8 cellular contexts compared by ENCODE assay signal in genomic region chr5:43602456-43602817, GRCh38. TPM values are rescaled to one million over a fixed set of nuclear protein-coding genes. Genes with fewer than 3 reads are reported as not detected.
DNase-seq lines count a peak whose midpoint lies in the region; ATAC-seq and TF ChIP-seq lines count a peak whose summit lies in the region.

No MANE protein-coding gene starts in this region.

- peaks cover 30% of the 10 kb centered on the region for H3K4me1 Mint-ChIP-seq in HFFc6 (ENCODE audit: low read depth)
- peaks cover 28 to 49% of the 10 kb centered on the region in 2 donors for H3K4me1 Mint-ChIP-seq in effector memory CD8-positive, alpha-beta T cell (ENCODE audit: low read depth in 2 of 2)

- in situ Hi-C loops in G401 (cut with HindIII; ENCODE audit: low sequenced_read_pairs), result no loop called here

- peaks cover 29% of the 10 kb centered on the region for H3K4me1 ChIP-seq in lower lobe of right lung
- peaks cover 11 to 29% of the 10 kb centered on the region in 2 donors for H3K4me1 ChIP-seq in thoracic aorta (ENCODE audit: control insufficient read depth in 1 of 2, low read depth in 2 of 2)

- no peaks in the 10 kb centered on the region for H3K27me3 Mint-ChIP-seq in HFFc6 (ENCODE audit: insufficient read depth)
- H3K27me3 Mint-ChIP-seq in effector memory CD8-positive, alpha-beta T cell, result no peaks in the 10 kb centered on the region

- peak; percentile 11 for ATAC-seq in effector memory CD8-positive, alpha-beta T cell (replicated peaks)
- peak; percentile 42 to 49 for ATAC-seq in lower lobe of right lung
- no peak for ATAC-seq in thoracic aorta (ENCODE audit: insufficient number of reproducible peaks, low FRiP score, low read depth)
- no peak for ATAC-seq in GM21576 (IDR thresholded peaks at IDR 0.05; ENCODE audit: unreplicated experiment)

- TF ChIP-seq CTCF in HFFc6 (IDR thresholded peaks at IDR 0.05), result no peak
- TF ChIP-seq CTCF in VCaP (conservative IDR thresholded peaks at IDR 0.05), result no peak
- no peak for TF ChIP-seq CTCF in lower lobe of right lung (IDR thresholded peaks at IDR 0.05)
- no peak for TF ChIP-seq CTCF in thoracic aorta (IDR thresholded peaks at IDR 0.05)

- peaks cover 18% of the 10 kb centered on the region for H3K36me3 Mint-ChIP-seq in HFFc6 (ENCODE audit: low read depth)
- H3K36me3 Mint-ChIP-seq in effector memory CD8-positive, alpha-beta T cell (ENCODE audit: insufficient read depth), result peaks cover 17% of the 10 kb centered on the region

- no peaks in the 10 kb centered on the region for H3K36me3 ChIP-seq in lower lobe of right lung
- H3K36me3 ChIP-seq in thoracic aorta, result no peaks in the 10 kb centered on the region

- H3K27me3 ChIP-seq in lower lobe of right lung (ENCODE audit: low read depth), result no peaks in the 10 kb centered on the region
- no peaks in the 10 kb centered on the region for H3K27me3 ChIP-seq in thoracic aorta (replicated peaks; ENCODE audit: insufficient read depth)

- H3K4me3 ChIP-seq in lower lobe of right lung (peak overlapping the region; percentile 85), thoracic aorta (peak overlapping the region; percentile 99)

- peak overlapping the region; percentile 93 for H3K27ac Mint-ChIP-seq in HFFc6
- peak overlapping the region; percentile 92 to 95 for H3K27ac Mint-ChIP-seq in effector memory CD8-positive, alpha-beta T cell

- H3K27ac ChIP-seq in VCaP, result peak overlapping the region; percentile 68; the same call in 1 of the 2 replicates
- H3K27ac ChIP-seq in lower lobe of right lung, result peak overlapping the region; percentile 86
- peak overlapping the region; percentile 86 to 94 for H3K27ac ChIP-seq in thoracic aorta

- DNase-seq in G401 (ENCODE audit: low spot score) (peak; percentile 46), HFFc6 (peak; percentile 43), NCI-H187 (lab: John Stamatoyannopoulos, UW) (peak; percentile 70 to 88), lower lobe of right lung (no peak), thoracic aorta (ENCODE audit: low spot score) (no peak)
- DNase-seq in effector memory CD8-positive, alpha-beta T cell, result peak; percentile 4 to 23 (median 7)

- H3K9me3 ChIP-seq in lower lobe of right lung (no peaks in the 10 kb centered on the region), thoracic aorta (no peaks in the 10 kb centered on the region)

- no peaks in the 10 kb centered on the region for H3K9me3 Mint-ChIP-seq in HFFc6
- no peaks in the 10 kb centered on the region for H3K9me3 Mint-ChIP-seq in effector memory CD8-positive, alpha-beta T cell

- peak overlapping the region; percentile 91 for H3K4me3 Mint-ChIP-seq in HFFc6
- H3K4me3 Mint-ChIP-seq in effector memory CD8-positive, alpha-beta T cell, result peak overlapping the region; percentile 89 to 99

- intact Hi-C loops in lower lobe of right lung (cut with DNase I), result no loop called here

RNA-seq across cellular contexts. Expression of gene NNT, which starts 0.5 kb away (rescaled TPM):
- total RNA-seq in G401 (2014; rRNA removed; shearing (Covaris generic)), result 13.4 and 18.1 TPM in 2 replicates
- total RNA-seq in HFFc6 (2021; fragmentation: NEBNext Ultra II Directional; extraction: Animal tissue kit (Norgen Biotek cat#: 25700)), result 10 to 100 TPM; 52.9 to 64.0 (median 59.6) TPM
- total RNA-seq in lower lobe of right lung (70.9 TPM), thoracic aorta (10 to 100 TPM; 27.9 to 28.9 TPM)

RNA-seq across cellular contexts. Expression of gene PAIP1, which starts 45.6 kb away (rescaled TPM):
- total RNA-seq in G401 (2014; rRNA removed; shearing (Covaris generic)), result 119 and 135 TPM in 2 replicates
- total RNA-seq in HFFc6 (2021; fragmentation: NEBNext Ultra II Directional; extraction: Animal tissue kit (Norgen Biotek cat#: 25700)), result 10 to 100 TPM; 58.2 to 70.8 (median 67.1) TPM
- total RNA-seq in lower lobe of right lung, result 71.9 TPM
- 10 to 100 TPM; 74.1 to 81.6 TPM for total RNA-seq in thoracic aorta

Comparison
In these comparisons a context has a peak if more than half of its experiments do, and no peak if none do; other contexts are left out.
1. DNase-seq: peak in G401 (single experiment), HFFc6 (single experiment), NCI-H187 (2 of 2) and effector memory CD8-positive, alpha-beta T cell (3 of 3); none in lower lobe of right lung (single experiment) and thoracic aorta (single experiment).
2. ATAC-seq: peak in effector memory CD8-positive, alpha-beta T cell (single experiment) and lower lobe of right lung (2 of 2); none in thoracic aorta (single experiment) and GM21576 (single experiment).
3. Peak in every context shown above with its lines, with median percentiles within 50 percentile points of each other: H3K27ac ChIP-seq.